Comparison of ENCODE assay signal across 8 cellular contexts in genomic region chr16:77951788-77952187, GRCh38.
DNase-seq lines count a peak whose midpoint lies in the region; ATAC-seq and TF ChIP-seq lines count a peak whose summit lies in the region.
"Had no signal": no experiment of that assay in that cellular context is flagged by ENCODE, and none has a peak within 500 bp of the region (broad histone marks: within the 10 kb centered on the region; RNA-seq: fewer than 3 reads in every experiment).

No MANE protein-coding gene starts in this region.

- H3K27ac Mint-ChIP-seq in neural progenitor cell (no peak overlapping the region), immature natural killer cell (no peak overlapping the region)
- H3K27ac Mint-ChIP-seq: memory B cell had no signal

- no peaks in the 10 kb centered on the region for H4K20me1 ChIP-seq in neural progenitor cell (ENCODE audit: low read depth)

- TF ChIP-seq CTCF in ascending aorta (IDR thresholded peaks at IDR 0.05) (peak in 2 of 3 experiments; percentile 8 to 22), neural progenitor cell (IDR thresholded peaks at IDR 0.05) (peak; percentile 61)

- H3K9me3 ChIP-seq in ascending aorta (no peaks in the 10 kb centered on the region), neural progenitor cell (ENCODE audit: low read depth) (no peaks in the 10 kb centered on the region)

- H3K4me2 ChIP-seq in neural progenitor cell = no peak overlapping the region

- no peak overlapping the region for H2AFZ ChIP-seq in neural progenitor cell (replicated peaks)

- H3K27me3 ChIP-seq in ascending aorta (no peaks in the 10 kb centered on the region), neural progenitor cell (no peaks in the 10 kb centered on the region)

- no peaks in the 10 kb centered on the region for H3K79me2 ChIP-seq in neural progenitor cell (ENCODE audit: low read depth)

- H3K27ac ChIP-seq in ascending aorta = no peak overlapping the region
- H3K27ac ChIP-seq in neural progenitor cell = no peak overlapping the region

- intact Hi-C loops in ascending aorta (cut with DNase I) = no loop called here

- H3K4me3 Mint-ChIP-seq in neural progenitor cell (no peak overlapping the region), immature natural killer cell (no peak overlapping the region)
- H3K4me3 Mint-ChIP-seq: memory B cell had no signal

- DNase-seq in NCI-H1105 (lab: John Stamatoyannopoulos, UW) (peak; percentile 40), ascending aorta (ENCODE audit: low spot score in 2 of 2) (no peak), neural progenitor cell (ENCODE audit: low spot score) (peak; percentile 50), globus pallidus (ENCODE audit: low spot score) (no peak), immature natural killer cell (no peak)

- H3K9me3 Mint-ChIP-seq in neural progenitor cell = no peaks in the 10 kb centered on the region
- H3K9me3 Mint-ChIP-seq in immature natural killer cell = no peaks in the 10 kb centered on the region
- H3K9me3 Mint-ChIP-seq: memory B cell had no signal

- no peak overlapping the region for H3K4me3 ChIP-seq in ascending aorta
- no peak overlapping the region for H3K4me3 ChIP-seq in neural progenitor cell

- no peaks in the 10 kb centered on the region for H3K36me3 ChIP-seq in ascending aorta
- no peaks in the 10 kb centered on the region for H3K36me3 ChIP-seq in neural progenitor cell

- H3K27me3 Mint-ChIP-seq in neural progenitor cell (ENCODE audit: insufficient read depth, low read depth) (peaks cover 6% of the 10 kb centered on the region), immature natural killer cell (ENCODE audit: low read depth in 3 of 3) (peaks cover 2 to 7% (median 5%) of the 10 kb centered on the region in 3 donors)

- no peak overlapping the region for H3K9ac ChIP-seq in neural progenitor cell

- peak; percentile 60 for ATAC-seq in GM19351 (IDR thresholded peaks at IDR 0.05; ENCODE audit: unreplicated experiment)
- no peak for ATAC-seq in GM21515 (IDR thresholded peaks at IDR 0.05; ENCODE audit: unreplicated experiment)

- peaks cover 20% of the 10 kb centered on the region for H3K36me3 Mint-ChIP-seq in neural progenitor cell
- H3K36me3 Mint-ChIP-seq in immature natural killer cell = no peaks in the 10 kb centered on the region
- H3K36me3 Mint-ChIP-seq: memory B cell had no signal

- H3F3A ChIP-seq in neural progenitor cell (ENCODE audit: low read depth) = peaks cover 2% of the 10 kb centered on the region

- no peaks in the 10 kb centered on the region for H3K4me1 ChIP-seq in ascending aorta
- H3K4me1 ChIP-seq in neural progenitor cell = no peaks in the 10 kb centered on the region

- peaks cover 40% of the 10 kb centered on the region for H3K4me1 Mint-ChIP-seq in neural progenitor cell
- no peaks in the 10 kb centered on the region for H3K4me1 Mint-ChIP-seq in immature natural killer cell
- H3K4me1 Mint-ChIP-seq: memory B cell had no signal

Comparison
In these comparisons a context has a peak if more than half of its experiments do, and no peak if none do; other contexts are left out.
1. DNase-seq: peak in NCI-H1105 (single experiment) and neural progenitor cell (single experiment); none in ascending aorta (0 of 2), globus pallidus (single experiment) and immature natural killer cell (0 of 3).